9 cellular contexts compared by ENCODE assay signal in the genomic region with DNA sequence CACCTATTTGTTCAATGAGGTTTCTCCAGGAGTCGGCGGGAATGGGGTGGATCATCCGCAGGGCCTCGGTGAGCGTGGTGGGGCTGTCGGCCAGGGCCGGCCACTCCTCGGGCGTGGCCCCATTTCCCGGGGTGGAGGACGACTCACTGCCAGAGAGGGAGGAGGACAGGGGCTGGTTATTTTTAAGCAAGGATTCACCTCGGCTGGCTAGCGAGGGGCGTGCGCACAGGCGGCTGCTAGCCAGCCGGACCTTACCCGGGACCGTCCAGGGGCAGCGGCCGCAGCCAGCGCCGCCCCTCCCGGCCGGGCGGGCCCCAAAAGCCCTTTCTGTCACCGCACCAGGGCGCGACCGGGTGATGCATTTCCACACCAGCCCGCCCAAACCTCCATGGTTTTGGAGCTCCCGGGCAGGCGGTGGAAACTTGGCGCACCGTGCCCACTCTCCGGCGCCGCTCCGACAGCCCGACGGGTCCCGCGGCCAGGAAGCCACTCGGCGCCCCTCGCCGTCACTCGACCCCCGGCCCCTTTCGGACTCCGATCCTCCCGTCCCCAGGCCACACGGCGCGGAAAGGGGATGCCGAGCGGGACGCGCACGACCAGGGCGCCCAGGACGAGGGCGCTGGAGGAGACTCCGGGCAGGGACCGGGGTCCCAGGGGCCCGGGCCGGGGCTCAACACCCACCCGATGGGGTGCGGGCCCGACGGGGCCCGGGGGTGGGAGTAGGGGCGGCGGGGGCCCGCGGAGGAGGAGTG. TPM values are rescaled to one million over a fixed set of nuclear protein-coding genes. Genes with fewer than 3 reads are reported as not detected.
DNase-seq lines count a peak whose midpoint lies in the region; ATAC-seq and TF ChIP-seq lines count a peak whose summit lies in the region.
"Had no signal": no experiment of that assay in that cellular context is flagged by ENCODE, and none has a peak within 500 bp of the region (broad histone marks: within the 10 kb centered on the region; RNA-seq: fewer than 3 reads in every experiment).

No MANE protein-coding gene starts in this region.

- H3K27me3 Mint-ChIP-seq in MCF 10A (ENCODE audit: insufficient read depth, unreplicated experiment): no peaks in the 10 kb centered on the region
- H3K27me3 Mint-ChIP-seq in memory B cell: peaks cover 17% of the 10 kb centered on the region
- H3K27me3 Mint-ChIP-seq in activated CD8-positive, alpha-beta memory T cell treated with anti-CD3 and anti-CD28 coated beads, Interleukin-2, amount 10 ng/mL, durations not matched to agents 7 days and 5 days: peaks cover 61% of the 10 kb centered on the region

- BruUV-seq in MCF 10A (replicated peaks; lab: Mats Ljungman, UMichigan): no TSS peak

- no peak for DNase-seq in cardiac muscle cell (ENCODE audit: low read depth in 1 of 2, low spot score in 1 of 2)
- no peak for DNase-seq in cardiac septum (ENCODE audit: low spot score)
- peak; percentile 16 for DNase-seq in MCF 10A (ENCODE audit: unreplicated experiment)
- no peak for DNase-seq in memory B cell (ENCODE audit: low spot score in 2 of 2)
- DNase-seq in SK-N-DZ (ENCODE audit: low spot score): no peak
- DNase-seq in stimulated activated naive CD4-positive, alpha-beta T cell (lab: John Stamatoyannopoulos, UW): no peak
- no peak for DNase-seq in activated CD8-positive, alpha-beta memory T cell treated with anti-CD3 and anti-CD28 coated beads, Interleukin-2, amount 10 ng/mL, durations not matched to agents 7 days and 5 days
- DNase-seq: islet precursor cell had no signal

- CTCF ChIA-PET in MCF 10A (lab: Yijun Ruan, JAX): no interaction called here
- CTCF ChIA-PET in activated CD8-positive, alpha-beta memory T cell treated with anti-CD3 and anti-CD28 coated beads, Interleukin-2, amount 10 ng/mL, durations not matched to agents 7 days and 5 days (lab: Charles Lee): no interaction called here

- H3K27me3 ChIP-seq in cardiac muscle cell: peaks cover 64% of the 10 kb centered on the region

- H3K27ac Mint-ChIP-seq in MCF 10A (ENCODE audit: low read depth, unreplicated experiment) (no peak overlapping the region), memory B cell (no peak overlapping the region)
- H3K27ac Mint-ChIP-seq in activated CD8-positive, alpha-beta memory T cell treated with anti-CD3 and anti-CD28 coated beads, Interleukin-2, amount 10 ng/mL, durations not matched to agents 7 days and 5 days: no peak overlapping the region

- ATAC-seq in memory B cell (ENCODE audit: low read depth): no peak
- ATAC-seq in activated CD8-positive, alpha-beta memory T cell treated with anti-CD3 and anti-CD28 coated beads, Interleukin-2, amount 10 ng/mL, durations not matched to agents 7 days and 5 days: no peak

- H3K4me3 ChIP-seq in cardiac muscle cell: peak overlapping the region; percentile 46
- H3K4me3 ChIP-seq in urinary bladder (ENCODE audit: low read depth, low read length): peak overlapping the region; percentile 55

- peaks cover 7% of the 10 kb centered on the region for H3K4me1 Mint-ChIP-seq in MCF 10A (ENCODE audit: insufficient read depth, unreplicated experiment)
- peaks cover 3% of the 10 kb centered on the region for H3K4me1 Mint-ChIP-seq in memory B cell
- H3K4me1 Mint-ChIP-seq in activated CD8-positive, alpha-beta memory T cell treated with anti-CD3 and anti-CD28 coated beads, Interleukin-2, amount 10 ng/mL, durations not matched to agents 7 days and 5 days: peaks cover 10% of the 10 kb centered on the region

- H3K9me3 Mint-ChIP-seq in MCF 10A (ENCODE audit: unreplicated experiment): no peaks in the 10 kb centered on the region
- no peaks in the 10 kb centered on the region for H3K9me3 Mint-ChIP-seq in memory B cell
- no peaks in the 10 kb centered on the region for H3K9me3 Mint-ChIP-seq in activated CD8-positive, alpha-beta memory T cell treated with anti-CD3 and anti-CD28 coated beads, Interleukin-2, amount 10 ng/mL, durations not matched to agents 7 days and 5 days (ENCODE audit: low read depth)

- H3K27ac ChIP-seq in cardiac muscle cell (no peak overlapping the region), urinary bladder (ENCODE audit: low read depth) (no peak overlapping the region)

- POLR2A ChIA-PET in MCF 10A (lab: Yijun Ruan, JAX): interaction anchor here (0.6 kb wide), 1 partner anchor 102 kb away, joined by 3 read pairs; no protein-coding TSS in a partner anchor

- peak overlapping the region; percentile 58 for H3K4me3 Mint-ChIP-seq in MCF 10A (ENCODE audit: unreplicated experiment)
- H3K4me3 Mint-ChIP-seq in memory B cell: peak overlapping the region; percentile 70
- H3K4me3 Mint-ChIP-seq in activated CD8-positive, alpha-beta memory T cell treated with anti-CD3 and anti-CD28 coated beads, Interleukin-2, amount 10 ng/mL, durations not matched to agents 7 days and 5 days: no peak overlapping the region

- no peaks in the 10 kb centered on the region for H3K36me3 ChIP-seq in cardiac muscle cell
- H3K36me3 ChIP-seq in urinary bladder (ENCODE audit: insufficient read depth): no peaks in the 10 kb centered on the region

- no peaks in the 10 kb centered on the region for H3K9me3 ChIP-seq in cardiac muscle cell (ENCODE audit: low read depth)

- TF ChIP-seq CTCF in cardiac muscle cell (IDR thresholded peaks at IDR 0.05; ENCODE audit: low read depth, low read length) (no peak), MCF 10A (IDR thresholded peaks at IDR 0.05; ENCODE audit: unreplicated experiment) (no peak)

- H3K36me3 Mint-ChIP-seq in MCF 10A (ENCODE audit: insufficient read depth, unreplicated experiment): no peaks in the 10 kb centered on the region
- H3K36me3 Mint-ChIP-seq in memory B cell: no peaks in the 10 kb centered on the region
- peaks cover 1% of the 10 kb centered on the region for H3K36me3 Mint-ChIP-seq in activated CD8-positive, alpha-beta memory T cell treated with anti-CD3 and anti-CD28 coated beads, Interleukin-2, amount 10 ng/mL, durations not matched to agents 7 days and 5 days

- intact Hi-C loops in cardiac septum (cut with DNase I): no loop called here
- intact Hi-C loops in MCF 10A (cut with micrococcal nuclease): no loop called here

- under 1% methylated on average over 76 of the region's 76 CpGs for WGBS in urinary bladder

- H3K4me1 ChIP-seq in cardiac muscle cell (ENCODE audit: low read depth) (peaks cover 16% of the 10 kb centered on the region), urinary bladder (ENCODE audit: insufficient read depth) (peaks cover 2% of the 10 kb centered on the region)

RNA-seq across cellular contexts. Expression of a gene that starts 57.2 kb away (rescaled TPM):
- 3.8 and 13.1 TPM in 2 replicates for total RNA-seq in cardiac muscle cell
- 1.2 and 2.3 TPM in 2 replicates for polyA plus RNA-seq in cardiac muscle cell
- 1.1 TPM for total RNA-seq in cardiac septum
- total RNA-seq in MCF 10A (2022): 7.8 and 8.2 TPM in 2 replicates
- 0.48 TPM for total RNA-seq in urinary bladder
- 0.98 TPM for polyA plus RNA-seq in urinary bladder
- polyA plus RNA-seq in SK-N-DZ (2014; cell fraction: cytosol; rRNA removed): 0.02 and 0.09 TPM in 2 replicates
- polyA plus RNA-seq in SK-N-DZ (2014; cell fraction: nucleus; rRNA removed): 1.9 and 2.5 TPM in 2 replicates
- 1 to 10 TPM; 1.4 to 1.8 TPM for total RNA-seq in activated CD8-positive, alpha-beta memory T cell treated with anti-CD3 and anti-CD28 coated beads, Interleukin-2, amount 10 ng/mL, durations not matched to agents 7 days and 5 days
